23 cellular contexts compared by ENCODE assay signal in the genomic region with DNA sequence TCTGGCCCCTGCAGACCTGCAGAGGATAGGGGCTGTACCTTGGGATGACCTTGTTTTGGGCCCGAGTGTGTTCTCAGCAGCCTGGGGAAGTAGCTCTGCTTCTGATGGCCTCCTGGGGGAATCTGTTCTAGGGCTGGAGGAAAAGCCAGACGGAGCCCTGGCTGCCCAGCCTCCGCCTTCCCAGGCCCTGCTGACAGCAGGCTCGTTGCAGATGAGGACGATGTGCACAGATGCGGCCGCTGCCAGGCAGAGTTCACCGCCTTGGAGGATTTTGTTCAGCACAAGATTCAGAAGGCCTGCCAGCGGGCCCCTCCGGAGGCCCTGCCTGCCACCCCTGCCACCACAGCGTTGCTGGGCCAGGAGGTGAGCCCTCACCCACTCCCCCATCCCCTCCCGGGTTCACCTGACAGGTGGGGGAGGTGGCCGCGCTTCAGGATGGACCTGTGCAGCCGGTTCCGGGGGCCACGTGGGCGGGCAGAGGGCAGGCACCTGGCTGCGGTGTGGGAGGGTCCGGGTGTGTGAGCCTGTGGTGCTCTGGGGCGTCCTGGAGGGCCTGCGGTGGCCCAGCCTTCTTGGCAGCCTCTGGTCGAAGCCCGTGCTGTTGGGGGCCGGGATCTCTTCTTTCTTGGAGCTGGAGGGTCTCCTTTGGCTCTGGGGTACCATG. TPM values are rescaled to one million over a fixed set of nuclear protein-coding genes. Genes with fewer than 3 reads are reported as not detected.
A peak's percentile ranks its signal among the peaks of the same experiment; 100 is the strongest.
DNase-seq lines count a peak whose midpoint lies in the region; ATAC-seq, FAIRE-seq and TF ChIP-seq lines count a peak whose summit lies in the region.
"Had no signal": no experiment of that assay in that cellular context is flagged by ENCODE, and none has a peak within 500 bp of the region (broad histone marks: within the 10 kb centered on the region; RNA-seq: fewer than 3 reads in every experiment).

No MANE protein-coding gene starts in this region.

- H3K9me3 ChIP-seq in K562 (replicated peaks; ENCODE audit: control insufficient read depth, insufficient read depth, low read depth, low read length) (no peaks in the 10 kb centered on the region), Caco-2 (no peaks in the 10 kb centered on the region)
- H3K9me3 ChIP-seq: BE2C, MG63 had no signal

- no peak for TF ChIP-seq EP300 in K562 (IDR thresholded peaks at IDR 0.05; ENCODE audit: low read length)

- 89% methylated on average over 17 of the region's 25 CpGs for WGBS in K562 (ENCODE audit: insufficient coverage, low coverage, missing lambda C conversion rate)

- no peak overlapping the region for H3K4me3 ChIP-seq in K562
- H3K4me3 ChIP-seq in Caco-2 (ENCODE audit: low read depth, low read length) = no peak overlapping the region
- H3K4me3 ChIP-seq: MG63, PC-9 had no signal

- H4K20me1 ChIP-seq in K562 (replicated peaks; ENCODE audit: control insufficient read depth, insufficient read depth, low read length) = peaks cover 11% of the 10 kb centered on the region

- peaks cover 81% of the 10 kb centered on the region; the same call in 1 of the 3 replicates for H3K36me3 ChIP-seq in K562 (ENCODE audit: control insufficient read depth, insufficient read depth, low read length)
- no peaks in the 10 kb centered on the region; the same call in 1 of the 2 replicates for H3K36me3 ChIP-seq in Caco-2 (ENCODE audit: control insufficient read depth, insufficient read depth, low read length)

- BruUV-seq in MCF 10A (replicated peaks; lab: Mats Ljungman, UMichigan) = no TSS peak
- BruUV-seq in K562 (replicated peaks; lab: Mats Ljungman, UMichigan) = no TSS peak
- no TSS peak for BruUV-seq in Caco-2 (replicated peaks; lab: Mats Ljungman, UMichigan)

- no peak overlapping the region for H3K27ac Mint-ChIP-seq in MCF 10A (ENCODE audit: low read depth, unreplicated experiment)
- no peak overlapping the region for H3K27ac Mint-ChIP-seq in neural crest cell (ENCODE audit: unreplicated experiment)
- no peak overlapping the region for H3K27ac Mint-ChIP-seq in Caco-2 (ENCODE audit: unreplicated experiment)
- H3K27ac Mint-ChIP-seq: CD4-positive, alpha-beta T cell had no signal

- H3K9me3 Mint-ChIP-seq in MCF 10A (ENCODE audit: unreplicated experiment) (no peaks in the 10 kb centered on the region), neural crest cell (no peaks in the 10 kb centered on the region), Caco-2 (ENCODE audit: unreplicated experiment) (no peaks in the 10 kb centered on the region)
- H3K9me3 Mint-ChIP-seq: CD4-positive, alpha-beta T cell had no signal

- H3K9ac ChIP-seq in K562 (ENCODE audit: insufficient read depth in 1 of 2, low read depth in 2 of 2, low read length in 2 of 2) = peak overlapping the region in 1 of 2 experiments; percentile 40; a peak in 1 of 4 replicates

- peaks cover 53% of the 10 kb centered on the region for H3K79me2 ChIP-seq in K562 (ENCODE audit: control insufficient read depth, insufficient read depth, low read length)

- intact Hi-C loops in MCF 10A (cut with micrococcal nuclease) (no loop called here), K562 (cut with micrococcal nuclease) (no loop called here), Caco-2 (cut with micrococcal nuclease; ENCODE audit: unreplicated experiment) (no loop called here)

- peak; percentile 79 to 90 for DNase-seq in T47D (ENCODE audit: low read depth in 1 of 2, low spot score in 1 of 2)
- DNase-seq in MCF 10A (ENCODE audit: unreplicated experiment) = no peak
- no peak for DNase-seq in K562 (ENCODE audit: extremely low read depth in 1 of 4, low spot score in 3 of 4)
- no peak for DNase-seq in neural crest cell (ENCODE audit: low read depth, low spot score)
- no peak for DNase-seq in GM10248 (ENCODE audit: extremely low spot score)
- no peak for DNase-seq in Caco-2
- no peak for DNase-seq in foreskin keratinocyte
- DNase-seq: 8988T; ACHN; BE2C; CD4-positive, alpha-beta T cell; DMS53; Kasumi-1; MG63; NCI-H2029 treated with DMSO at 0.1 percent for 48 hours; NCI-H446 treated with DMSO at 0.1 percent for 48 hours; NCI-H526; NCI-H82; NK-92 treated with Interleukin-12 subunit alpha and Interleukin-12 subunit beta, amount 100 ng/mL, for 24 hours; PC-9; SHP77 treated with DMSO at 0.1 percent for 48 hours had no signal

- no peak for TF ChIP-seq POLR2A in K562 (conservative IDR thresholded peaks at IDR 0.05)

- H3K27me3 ChIP-seq in K562 (ENCODE audit: control insufficient read depth in 2 of 2, insufficient read depth in 2 of 2, low read length in 2 of 2) (no peaks in the 10 kb centered on the region), Caco-2 (replicated peaks; ENCODE audit: control insufficient read depth, insufficient read depth, low read length) (no peaks in the 10 kb centered on the region), foreskin keratinocyte (no peaks in the 10 kb centered on the region)
- H3K27me3 ChIP-seq: BE2C, MG63 had no signal

- TF ChIP-seq CTCF in MCF 10A (IDR thresholded peaks at IDR 0.05; ENCODE audit: unreplicated experiment) (no peak), K562 (IDR thresholded peaks at IDR 0.05 in 2 of 3, conservative IDR thresholded peaks at IDR 0.05 in 1 of 3; ENCODE audit: insufficient read depth in 2 of 3, low read depth in 1 of 3, low read length in 3 of 3) (no peak), neural crest cell (conservative IDR thresholded peaks at IDR 0.05) (no peak), GM10248 (IDR thresholded peaks at IDR 0.05; ENCODE audit: control extremely low read depth, extremely low read depth, low read depth, missing control alignments) (no peak), Caco-2 (IDR thresholded peaks at IDR 0.05; ENCODE audit: insufficient read depth in 1 of 2, low read depth in 1 of 2, low read length in 1 of 2, severe bottlenecking in 1 of 2, unreplicated experiment in 1 of 2) (no peak), foreskin keratinocyte (conservative IDR thresholded peaks at IDR 0.05) (no peak)

- H3K27ac ChIP-seq in K562 (ENCODE audit: extremely low read depth, low read depth, low read length) (no peak overlapping the region), foreskin keratinocyte (no peak overlapping the region)
- H3K27ac ChIP-seq: HL-60, PC-9 had no signal

- no peak overlapping the region for H3K4me2 ChIP-seq in K562 (ENCODE audit: insufficient read depth, low read length)
- H3K4me2 ChIP-seq: PC-9 had no signal

- POLR2A ChIA-PET in MCF 10A (lab: Yijun Ruan, JAX) = no interaction called here
- POLR2A ChIA-PET in K562 (lab: Yijun Ruan, JAX) = interaction anchor here (1.4 to 3.5 kb wide), 2 partner anchors 13 to 19 kb away, joined by 3 to 12 read pairs; partner anchors contain the start of gene PGP
- POLR2A ChIA-PET in GM10248 (lab: Yijun Ruan, JAX) = interaction anchor here (0.6 to 0.7 kb wide), 2 partner anchors 212 to 300 kb away, joined by 3 to 8 read pairs; no protein-coding TSS in a partner anchor
- POLR2A ChIA-PET in Caco-2 (lab: Charles Lee) = no interaction called here

- H3K9me1 ChIP-seq in K562 (ENCODE audit: control insufficient read depth, insufficient read depth, low read length) = no peaks in the 10 kb centered on the region

- H3K4me1 Mint-ChIP-seq in MCF 10A (ENCODE audit: insufficient read depth, unreplicated experiment) (peaks cover 4% of the 10 kb centered on the region), neural crest cell (peaks cover 12% of the 10 kb centered on the region), Caco-2 (ENCODE audit: low read depth, unreplicated experiment) (no peaks in the 10 kb centered on the region)

- H3K27me3 Mint-ChIP-seq in MCF 10A (ENCODE audit: insufficient read depth, unreplicated experiment) (no peaks in the 10 kb centered on the region), neural crest cell (ENCODE audit: low read depth) (no peaks in the 10 kb centered on the region), Caco-2 (ENCODE audit: insufficient read depth, unreplicated experiment) (no peaks in the 10 kb centered on the region)
- H3K27me3 Mint-ChIP-seq: CD4-positive, alpha-beta T cell had no signal

- FAIRE-seq in K562 (lab: Jason Lieb, UNC) = no peak

- no peak for TF ChIP-seq RAD21 in K562 (CRISPR knock-in tag; conservative IDR thresholded peaks at IDR 0.05 in 1 of 2, IDR thresholded peaks at IDR 0.05 in 1 of 2)

- CTCF ChIA-PET in MCF 10A (lab: Yijun Ruan, JAX) (interaction anchor here (1.1 kb wide), 1 partner anchor 23 kb away, joined by 4 read pairs; the partner anchor contains the start of gene ECI1), K562 (lab: Yijun Ruan, JAX; ENCODE audit: low intra/inter-chr PET ratio) (no interaction called here), GM10248 (lab: Yijun Ruan, JAX) (interaction anchor here (0.9 kb wide), 1 partner anchor 17 kb away, joined by 3 read pairs; no protein-coding TSS in a partner anchor), Caco-2 (lab: Charles Lee) (no interaction called here)

- no peak overlapping the region for H2AFZ ChIP-seq in K562 (ENCODE audit: low read depth, low read length)
- H2AFZ ChIP-seq: PC-9 had no signal

- H3K4me3 Mint-ChIP-seq in MCF 10A (ENCODE audit: unreplicated experiment) (no peak overlapping the region), neural crest cell (peak overlapping the region; percentile 57), Caco-2 (ENCODE audit: unreplicated experiment) (no peak overlapping the region)
- H3K4me3 Mint-ChIP-seq: CD4-positive, alpha-beta T cell had no signal

- H3K4me1 ChIP-seq in K562 (replicated peaks in 1 of 2; ENCODE audit: control insufficient read depth in 2 of 2, insufficient read depth in 2 of 2, low read length in 2 of 2) (peaks cover 6 to 61% of the 10 kb centered on the region in 2 experiments; a peak in 3 of 5 replicates), Caco-2 (peaks cover 8% of the 10 kb centered on the region), foreskin keratinocyte (peaks cover 6% of the 10 kb centered on the region)
- H3K4me1 ChIP-seq: BE2C had no signal

- ATAC-seq in K562 (no peak), foreskin keratinocyte (no peak)
- ATAC-seq: HCT116 had no signal

- H3K36me3 Mint-ChIP-seq in MCF 10A (ENCODE audit: insufficient read depth, unreplicated experiment) = peaks cover 31% of the 10 kb centered on the region
- no peaks in the 10 kb centered on the region for H3K36me3 Mint-ChIP-seq in neural crest cell (ENCODE audit: low read depth)
- H3K36me3 Mint-ChIP-seq in Caco-2 (ENCODE audit: insufficient read depth, unreplicated experiment) = peaks cover 10% of the 10 kb centered on the region

- in situ Hi-C loops in T47D (cut with HindIII; ENCODE audit: low pct_unique_long_range_greater_than_20kb, low sequenced_read_pairs) = no loop called here
- in situ Hi-C loops in K562 (cut with MboI) = no loop called here

RNA-seq across cellular contexts. Expression of gene E4F1, which starts 4.9 kb away (rescaled TPM):
- total RNA-seq in MCF 10A (2022) = 26.2 and 28.4 TPM in 2 replicates
- 59.2 and 250 TPM in 2 replicates for total RNA-seq in K562 (2011; cell fraction: chromatin; rRNA removed; ENCODE audit: low replicate concordance)
- total RNA-seq in K562 (2011; cell fraction: nucleolus; rRNA removed) = 208 and 236 TPM in 2 replicates
- 68.1 and 94.3 TPM in 2 replicates for total RNA-seq in K562 (2011; cell fraction: nucleoplasm; rRNA removed)
- total RNA-seq in K562 (2014; rRNA removed) = 94.9 and 97.1 TPM in 2 replicates
- 3.7 and 5.5 TPM in 2 replicates for total RNA-seq in K562 (2014; rRNA removed; fragmentation: Illumina TruSeq; extraction: Trizol)
- total RNA-seq in K562 (2015; rRNA removed; fragmentation: Illumina TruSeq; extraction: Trizol) = 33.1 and 37.3 TPM in 2 replicates
- 53.2 and 63.2 TPM in 2 replicates for total RNA-seq in K562 (2021)
- polyA plus RNA-seq in K562 (2011; rRNA removed) = 20.4 and 32.0 TPM in 2 replicates
- polyA plus RNA-seq in K562 (2011; cell fraction: cytosol; rRNA removed) = 27.5 and 65.2 TPM in 2 replicates
- polyA plus RNA-seq in K562 (2011; cell fraction: nucleus; rRNA removed) = 215 and 329 TPM in 2 replicates
- 34.9 and 35.9 TPM in 2 replicates for polyA plus RNA-seq in K562 (2012)
- 5.6 and 23.2 TPM in 2 replicates for polyA plus RNA-seq in K562 (2014; fragmentation: Illumina TruSeq; extraction: Trizol)
- under 1 TPM; 0.48 to 0.96 TPM for polyA plus RNA-seq in K562 (2014; fragmentation: Nextera tagmentation; extraction: Ambion mirVana)
- polyA plus RNA-seq in K562 (2014; rRNA removed) = 58.7 and 62.7 TPM in 2 replicates
- 5.5 and 8.4 TPM in 2 replicates for polyA minus RNA-seq in K562 (2011; rRNA and poly(A)+ RNA removed)
- polyA minus RNA-seq in K562 (2011; cell fraction: cytosol; rRNA and poly(A)+ RNA removed) = 30.6 and 30.9 TPM in 2 replicates
- polyA minus RNA-seq in K562 (2011; cell fraction: nucleus; rRNA and poly(A)+ RNA removed) = 67.1 and 68.3 TPM in 2 replicates
- total RNA-seq in neural crest cell = 37.5 and 38.9 TPM in 2 replicates
- total RNA-seq in Caco-2 (2022) = 29.5 and 30.1 TPM in 2 replicates
- 21.2 and 21.7 TPM in 2 replicates for total RNA-seq in foreskin keratinocyte
- polyA plus RNA-seq in foreskin keratinocyte = 18.7 and 19.3 TPM in 2 replicates

RNA-seq across cellular contexts. Expression of gene DNASE1L2, which starts 8.0 kb away (rescaled TPM):
- total RNA-seq in MCF 10A (2022) (1.5 and 3.8 TPM in 2 replicates), K562 (2014; rRNA removed) (2.2 and 2.6 TPM in 2 replicates), K562 (2014; rRNA removed; fragmentation: Illumina TruSeq; extraction: Trizol) (0.11 TPM in 1 of 2 replicates, not detected in the other), K562 (2015; rRNA removed; fragmentation: Illumina TruSeq; extraction: Trizol) (1.9 and 2.1 TPM in 2 replicates), K562 (2021) (2.7 and 4.1 TPM in 2 replicates), neural crest cell (1.6 and 2.6 TPM in 2 replicates), Caco-2 (2022) (0.27 and 1.00 TPM in 2 replicates), foreskin keratinocyte (0.41 and 0.53 TPM in 2 replicates)
- 8.6 and 40.6 TPM in 2 replicates for total RNA-seq in K562 (2011; cell fraction: chromatin; rRNA removed; ENCODE audit: low replicate concordance)
- total RNA-seq in K562 (2011; cell fraction: nucleolus; rRNA removed) = 34.9 and 37.8 TPM in 2 replicates
- total RNA-seq in K562 (2011; cell fraction: nucleoplasm; rRNA removed) = 12.8 and 15.3 TPM in 2 replicates
- polyA plus RNA-seq in K562 (2011; rRNA removed) (1.6 and 4.6 TPM in 2 replicates), K562 (2014; fragmentation: Illumina TruSeq; extraction: Trizol) (0.25 and 0.83 TPM in 2 replicates), K562 (2014; fragmentation: Nextera tagmentation; extraction: Ambion mirVana) (under 1 TPM in 1 of 2 experiments, not detected in 1; 0.08 TPM), K562 (2014; rRNA removed) (2.5 and 3.1 TPM in 2 replicates), foreskin keratinocyte (0.46 and 0.47 TPM in 2 replicates)
- 2.3 and 6.0 TPM in 2 replicates for polyA plus RNA-seq in K562 (2011; cell fraction: cytosol; rRNA removed)
- polyA plus RNA-seq in K562 (2011; cell fraction: nucleus; rRNA removed) = 47.3 and 57.1 TPM in 2 replicates
- 2.7 and 5.3 TPM in 2 replicates for polyA plus RNA-seq in K562 (2012)
- 0.11 and 0.45 TPM in 2 replicates for polyA minus RNA-seq in K562 (2011; rRNA and poly(A)+ RNA removed)
- 0.38 and 1.8 TPM in 2 replicates for polyA minus RNA-seq in K562 (2011; cell fraction: cytosol; rRNA and poly(A)+ RNA removed)
- 5.1 and 6.1 TPM in 2 replicates for polyA minus RNA-seq in K562 (2011; cell fraction: nucleus; rRNA and poly(A)+ RNA removed)

RNA-seq across cellular contexts. Expression of gene PGP, which starts 13.7 kb away (rescaled TPM):
- total RNA-seq in MCF 10A (2022) (11.3 and 12.0 TPM in 2 replicates), K562 (2014; rRNA removed) (57.6 and 70.2 TPM in 2 replicates), K562 (2014; rRNA removed; fragmentation: Illumina TruSeq; extraction: Trizol) (8.5 and 11.4 TPM in 2 replicates), K562 (2015; rRNA removed; fragmentation: Illumina TruSeq; extraction: Trizol) (24.1 and 26.5 TPM in 2 replicates), K562 (2021) (44.9 and 49.6 TPM in 2 replicates), neural crest cell (47.3 and 50.2 TPM in 2 replicates), Caco-2 (2022) (31.1 and 36.2 TPM in 2 replicates), foreskin keratinocyte (19.7 and 22.9 TPM in 2 replicates)
- total RNA-seq in K562 (2011; cell fraction: chromatin; rRNA removed; ENCODE audit: low replicate concordance) = 31.1 and 74.2 TPM in 2 replicates
- total RNA-seq in K562 (2011; cell fraction: nucleolus; rRNA removed) = 69.6 and 75.5 TPM in 2 replicates
- total RNA-seq in K562 (2011; cell fraction: nucleoplasm; rRNA removed) = 40.6 and 42.6 TPM in 2 replicates
- polyA plus RNA-seq in K562 (2011; rRNA removed) (19.6 and 27.9 TPM in 2 replicates), K562 (2014; fragmentation: Illumina TruSeq; extraction: Trizol) (14.2 and 20.7 TPM in 2 replicates), K562 (2014; fragmentation: Nextera tagmentation; extraction: Ambion mirVana) (1 to 10 TPM; 1.1 to 3.0 TPM), K562 (2014; rRNA removed) (54.0 and 55.6 TPM in 2 replicates), foreskin keratinocyte (27.0 and 27.1 TPM in 2 replicates)
- polyA plus RNA-seq in K562 (2011; cell fraction: cytosol; rRNA removed) = 27.6 and 84.2 TPM in 2 replicates
- 92.6 and 123 TPM in 2 replicates for polyA plus RNA-seq in K562 (2011; cell fraction: nucleus; rRNA removed)
- polyA plus RNA-seq in K562 (2012) = 33.7 and 34.1 TPM in 2 replicates
- polyA minus RNA-seq in K562 (2011; rRNA and poly(A)+ RNA removed) = 7.3 and 7.4 TPM in 2 replicates
- polyA minus RNA-seq in K562 (2011; cell fraction: cytosol; rRNA and poly(A)+ RNA removed) = 13.6 and 18.7 TPM in 2 replicates
- polyA minus RNA-seq in K562 (2011; cell fraction: nucleus; rRNA and poly(A)+ RNA removed) = 29.8 and 32.1 TPM in 2 replicates

RNA-seq across cellular contexts. Expression of gene BRICD5, which starts 17.6 kb away (rescaled TPM):
- total RNA-seq in MCF 10A (2022) (4.6 and 5.2 TPM in 2 replicates), K562 (2014; rRNA removed) (2.9 and 3.5 TPM in 2 replicates), K562 (2014; rRNA removed; fragmentation: Illumina TruSeq; extraction: Trizol) (0.32 and 0.40 TPM in 2 replicates), K562 (2015; rRNA removed; fragmentation: Illumina TruSeq; extraction: Trizol) (3.4 and 4.1 TPM in 2 replicates), K562 (2021) (2.0 and 4.0 TPM in 2 replicates), neural crest cell (31.2 and 32.0 TPM in 2 replicates), Caco-2 (2022) (5.4 and 10.0 TPM in 2 replicates), foreskin keratinocyte (3.9 TPM in 2 replicates)
- 10.6 and 42.5 TPM in 2 replicates for total RNA-seq in K562 (2011; cell fraction: chromatin; rRNA removed; ENCODE audit: low replicate concordance)
- 29.7 and 34.7 TPM in 2 replicates for total RNA-seq in K562 (2011; cell fraction: nucleolus; rRNA removed)
- 10.8 and 18.8 TPM in 2 replicates for total RNA-seq in K562 (2011; cell fraction: nucleoplasm; rRNA removed)
- polyA plus RNA-seq in K562 (2011; rRNA removed) (1.8 and 3.2 TPM in 2 replicates), K562 (2014; fragmentation: Illumina TruSeq; extraction: Trizol) (0.49 and 3.8 TPM in 2 replicates), K562 (2014; fragmentation: Nextera tagmentation; extraction: Ambion mirVana) (under 1 TPM in 1 of 2 experiments, not detected in 1; 0.24 TPM), K562 (2014; rRNA removed) (5.1 and 15.1 TPM in 2 replicates), foreskin keratinocyte (4.5 and 5.5 TPM in 2 replicates)
- polyA plus RNA-seq in K562 (2011; cell fraction: cytosol; rRNA removed) = 2.8 and 13.2 TPM in 2 replicates
- polyA plus RNA-seq in K562 (2011; cell fraction: nucleus; rRNA removed) = 33.5 and 71.7 TPM in 2 replicates
- polyA plus RNA-seq in K562 (2012) = 5.8 and 14.0 TPM in 2 replicates
- 0.28 and 0.54 TPM in 2 replicates for polyA minus RNA-seq in K562 (2011; rRNA and poly(A)+ RNA removed)
- polyA minus RNA-seq in K562 (2011; cell fraction: cytosol; rRNA and poly(A)+ RNA removed) = 0.57 TPM in 1 of 2 replicates, not detected in the other
- 3.4 and 6.9 TPM in 2 replicates for polyA minus RNA-seq in K562 (2011; cell fraction: nucleus; rRNA and poly(A)+ RNA removed)

RNA-seq across cellular contexts. Expression of gene MLST8, which starts 23.0 kb away (rescaled TPM):
- total RNA-seq in MCF 10A (2022) (63.4 and 87.6 TPM in 2 replicates), K562 (2014; rRNA removed) (83.0 and 110 TPM in 2 replicates), K562 (2014; rRNA removed; fragmentation: Illumina TruSeq; extraction: Trizol) (2.6 and 4.3 TPM in 2 replicates), K562 (2015; rRNA removed; fragmentation: Illumina TruSeq; extraction: Trizol) (15.7 and 16.0 TPM in 2 replicates), K562 (2021) (79.1 and 85.0 TPM in 2 replicates), neural crest cell (68.1 and 69.2 TPM in 2 replicates), Caco-2 (2022) (53.1 and 59.7 TPM in 2 replicates), foreskin keratinocyte (21.8 and 29.2 TPM in 2 replicates)
- 73.3 and 236 TPM in 2 replicates for total RNA-seq in K562 (2011; cell fraction: chromatin; rRNA removed; ENCODE audit: low replicate concordance)
- total RNA-seq in K562 (2011; cell fraction: nucleolus; rRNA removed) = 205 and 257 TPM in 2 replicates
- total RNA-seq in K562 (2011; cell fraction: nucleoplasm; rRNA removed) = 108 and 122 TPM in 2 replicates
- polyA plus RNA-seq in K562 (2011; rRNA removed) (76.1 and 91.6 TPM in 2 replicates), K562 (2014; fragmentation: Illumina TruSeq; extraction: Trizol) (43.3 and 74.6 TPM in 2 replicates), K562 (2014; fragmentation: Nextera tagmentation; extraction: Ambion mirVana) (1 to 10 TPM; 1.5 to 9.8 TPM), K562 (2014; rRNA removed) (116 TPM in 2 replicates), foreskin keratinocyte (61.0 and 64.1 TPM in 2 replicates)
- 165 and 312 TPM in 2 replicates for polyA plus RNA-seq in K562 (2011; cell fraction: cytosol; rRNA removed)
- 329 and 477 TPM in 2 replicates for polyA plus RNA-seq in K562 (2011; cell fraction: nucleus; rRNA removed)
- polyA plus RNA-seq in K562 (2012) = 71.4 and 87.7 TPM in 2 replicates
- polyA minus RNA-seq in K562 (2011; rRNA and poly(A)+ RNA removed) = 19.6 and 40.3 TPM in 2 replicates
- 53.2 and 86.4 TPM in 2 replicates for polyA minus RNA-seq in K562 (2011; cell fraction: cytosol; rRNA and poly(A)+ RNA removed)
- 96.5 and 139 TPM in 2 replicates for polyA minus RNA-seq in K562 (2011; cell fraction: nucleus; rRNA and poly(A)+ RNA removed)

Comparison
In these comparisons a context has a peak if more than half of its experiments do, and no peak if none do; other contexts are left out.
1. DNase-seq: peak in T47D (2 of 2); none in MCF 10A (single experiment), K562 (0 of 4), neural crest cell (single experiment), GM10248 (single experiment), Caco-2 (0 of 2) and foreskin keratinocyte (0 of 2).
2. CTCF ChIA-PET loops: an anchor here in MCF 10A (1.1 kb wide) and GM10248 (0.9 kb wide); none called in K562 and Caco-2.
3. POLR2A ChIA-PET loops: an anchor here in K562 (1.4 to 3.5 kb wide) and GM10248 (0.6 to 0.7 kb wide); none called in MCF 10A and Caco-2.